10 cellular contexts compared by ENCODE assay signal in genomic region chr10:71266147-71266917, GRCh38. TPM values are rescaled to one million over a fixed set of nuclear protein-coding genes. Genes with fewer than 3 reads are reported as not detected.
DNase-seq lines count a peak whose midpoint lies in the region; ATAC-seq and TF ChIP-seq lines count a peak whose summit lies in the region.
"Had no signal": no experiment of that assay in that cellular context is flagged by ENCODE, and none has a peak within 500 bp of the region (broad histone marks: within the 10 kb centered on the region; RNA-seq: fewer than 3 reads in every experiment).

No MANE protein-coding gene starts in this region.

- peaks cover 13% of the 10 kb centered on the region for H3K4me1 Mint-ChIP-seq in osteocyte (ENCODE audit: unreplicated experiment)

- no peaks in the 10 kb centered on the region for H3K9me3 Mint-ChIP-seq in osteocyte (ENCODE audit: unreplicated experiment)

- DNase-seq in DMS79 treated with DMSO at 0.1 percent for 48 hours (lab: John Stamatoyannopoulos, UW), result peak; percentile 17
- DNase-seq in NCI-H446 treated with DMSO at 0.1 percent for 48 hours (lab: John Stamatoyannopoulos, UW), result peak; percentile 16
- peak; percentile 73 for DNase-seq in fibroblast of mammary gland (ENCODE audit: low read depth)
- DNase-seq in osteocyte (ENCODE audit: extremely low spot score, unreplicated experiment), result no peak
- DNase-seq in activated CD4-positive, alpha-beta T cell treated with anti-CD3 and anti-CD28 coated beads, Interleukin-2, amount 50 U/mL, for 1 hour, result no peak
- no peak for DNase-seq in activated CD4-positive, alpha-beta T cell treated with anti-CD3 and anti-CD28 coated beads for 1 hour
- DNase-seq: effector CD4-positive, alpha-beta T cell had no signal

- ATAC-seq in HG03025 (IDR thresholded peaks at IDR 0.05; ENCODE audit: low FRiP score, unreplicated experiment) (no peak), GM18873 (IDR thresholded peaks at IDR 0.05; ENCODE audit: low FRiP score, unreplicated experiment) (no peak)
- ATAC-seq: GM12878 had no signal

- TF ChIP-seq CTCF in fibroblast of mammary gland (conservative IDR thresholded peaks at IDR 0.05; ENCODE audit: control insufficient read depth, insufficient read depth, low read depth, low read length) (no peak), osteocyte (IDR thresholded peaks at IDR 0.05) (no peak)

- no peaks in the 10 kb centered on the region for H3K36me3 Mint-ChIP-seq in osteocyte (ENCODE audit: unreplicated experiment)

- H3K27me3 Mint-ChIP-seq in osteocyte (ENCODE audit: unreplicated experiment), result no peaks in the 10 kb centered on the region

- peak overlapping the region; percentile 36 for H3K27ac Mint-ChIP-seq in osteocyte (ENCODE audit: unreplicated experiment)

- no peak overlapping the region for H3K4me3 ChIP-seq in fibroblast of mammary gland (ENCODE audit: control insufficient read depth, low read depth, low read length)
- H3K4me3 ChIP-seq: GM12878 had no signal

- H3K4me3 Mint-ChIP-seq in osteocyte (ENCODE audit: unreplicated experiment), result no peak overlapping the region

RNA-seq across cellular contexts. Expression of gene SLC29A3, which starts 52.7 kb away (rescaled TPM):
- 4.1 and 4.4 TPM in 2 replicates for total RNA-seq in osteocyte

RNA-seq across cellular contexts. Expression of gene UNC5B, which starts 54.0 kb away (rescaled TPM):
- total RNA-seq in osteocyte, result 13.0 and 13.1 TPM in 2 replicates

Comparison
In these comparisons a context has a peak if more than half of its experiments do, and no peak if none do; other contexts are left out.
1. DNase-seq: peak in DMS79 treated with DMSO at 0.1 percent for 48 hours (single experiment), NCI-H446 treated with DMSO at 0.1 percent for 48 hours (single experiment) and fibroblast of mammary gland (single experiment); none in osteocyte (single experiment), activated CD4-positive, alpha-beta T cell treated with anti-CD3 and anti-CD28 coated beads, Interleukin-2, amount 50 U/mL, for 1 hour (single experiment) and activated CD4-positive, alpha-beta T cell treated with anti-CD3 and anti-CD28 coated beads for 1 hour (single experiment).